In the genomic region with DNA sequence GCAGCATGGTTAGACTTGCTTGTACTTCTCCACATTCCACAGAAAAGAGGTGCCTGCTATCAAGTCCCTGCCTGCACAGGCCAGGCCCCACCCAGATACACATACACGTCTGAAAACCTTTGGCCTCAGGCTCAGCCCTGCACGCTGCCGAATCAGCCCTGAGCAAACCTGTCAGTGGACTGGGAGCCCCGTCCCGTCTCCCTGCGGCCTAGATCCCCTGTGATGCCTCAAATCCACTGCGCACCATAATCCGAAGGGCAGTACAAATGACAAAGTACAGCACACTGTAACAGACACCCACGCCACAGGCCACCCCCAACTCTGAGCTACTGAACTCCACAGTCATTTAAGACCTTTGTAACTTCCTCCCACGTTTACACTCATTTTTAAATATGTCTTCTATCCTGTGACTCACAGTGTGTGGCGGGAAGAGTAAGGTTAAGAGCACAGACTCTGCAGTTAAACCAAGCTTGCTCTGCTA, we compare ENCODE assay signal across 1 cellular context.
TF ChIP-seq lines count a peak whose summit lies in the region.

No MANE protein-coding gene starts in this region.

TF ChIP-seq in K562, 482 proteins besides CTCF, POLR2A, EP300 and RAD21 (continued from another document):
- TF ChIP-seq ZNF592 (IDR thresholded peaks at IDR 0.05): no peak
- no peak for TF ChIP-seq ZNF436 (CRISPR knock-in tag; IDR thresholded peaks at IDR 0.05)
- peak; percentile 81 for TF ChIP-seq EGR1 (conservative IDR thresholded peaks at IDR 0.05)
- TF ChIP-seq GABPA (tag; conservative IDR thresholded peaks at IDR 0.05; ENCODE audit: low read depth): no peak
- TF ChIP-seq ELF1 (tag; IDR thresholded peaks at IDR 0.05): no peak
- TF ChIP-seq YY1 (IDR thresholded peaks at IDR 0.05; ENCODE audit: borderline replicate concordance in 1 of 3, control insufficient read depth in 1 of 3, extremely low read depth in 1 of 3, insufficient read depth in 3 of 3, insufficient read length in 1 of 3, insufficient replicate concordance in 2 of 3, low read depth in 1 of 3, low read length in 2 of 3): peak in 1 of 3 experiments; percentile 9
TF ChIP-seq in K562: peak in this region for 2.
